In genomic region chr16:12903325-12904040, GRCh38 we compare ENCODE assay signal across 16 cellular contexts. TPM values are rescaled to one million over a fixed set of nuclear protein-coding genes. Genes with fewer than 3 reads are reported as not detected.
DNase-seq lines count a peak whose midpoint lies in the region; ATAC-seq and TF ChIP-seq lines count a peak whose summit lies in the region.
"Had no signal": no experiment of that assay in that cellular context is flagged by ENCODE, and none has a peak within 500 bp of the region (broad histone marks: within the 10 kb centered on the region; RNA-seq: fewer than 3 reads in every experiment).

No MANE protein-coding gene starts in this region.

- H3K36me3 ChIP-seq in ES-I3 (ENCODE audit: insufficient read depth, low read length), result peaks cover 6% of the 10 kb centered on the region
- H3K36me3 ChIP-seq in OCI-LY7 (ENCODE audit: insufficient read depth, low read length), result no peaks in the 10 kb centered on the region
- no peaks in the 10 kb centered on the region for H3K36me3 ChIP-seq in esophagus squamous epithelium
- H3K36me3 ChIP-seq in neural progenitor cell, result no peaks in the 10 kb centered on the region
- H3K36me3 ChIP-seq in BE2C, result no peaks in the 10 kb centered on the region
- H3K36me3 ChIP-seq: neutrophil had no signal

- H3K27me3 ChIP-seq in esophagus squamous epithelium, result peaks cover 4 to 100% (median 23%) of the 10 kb centered on the region in 4 donors
- peaks cover 46% of the 10 kb centered on the region for H3K27me3 ChIP-seq in neural progenitor cell
- peaks cover 53% of the 10 kb centered on the region for H3K27me3 ChIP-seq in BE2C

- no peak for DNase-seq in OCI-LY7 (ENCODE audit: low spot score)
- no peak for DNase-seq in esophagus squamous epithelium (lab: John Stamatoyannopoulos, UW)
- peak; percentile 79 for DNase-seq in neural progenitor cell (ENCODE audit: low spot score)
- DNase-seq in BE2C, result no peak
- no peak for DNase-seq in NOMO-1 treated with dmso at 0.1 percent for 144 hours (lab: John Stamatoyannopoulos, UW; ENCODE audit: unreplicated experiment)
- DNase-seq in activated gamma-delta T cell (lab: John Stamatoyannopoulos, UW), result no peak
- DNase-seq in effector memory CD8-positive, alpha-beta T cell, result no peak
- DNase-seq: activated CD8-positive, alpha-beta memory T cell treated with anti-CD3 and anti-CD28 coated beads, Interleukin-2, amount 10 ng/mL, durations not matched to agents 7 days and 5 days; amniotic stem cell; IMR-90; NCI-H1930; stimulated activated CD4-positive, alpha-beta T cell treated with anti-CD3 and anti-CD28 coated beads, Interleukin-1b, Interleukin-23, amount 100 ng/mL, for 48 hours; stimulated activated naive CD4-positive, alpha-beta T cell; T-helper 9 cell had no signal

- no TSS peak for BruUV-seq in OCI-LY7 (replicated peaks; lab: Mats Ljungman, UMichigan)

- no peak overlapping the region for H3K4me2 ChIP-seq in OCI-LY7 (ENCODE audit: low read length)
- peak overlapping the region; percentile 99 for H3K4me2 ChIP-seq in neural progenitor cell

- CTCF ChIA-PET in OCI-LY7 (lab: Charles Lee; ENCODE audit: unreplicated experiment), result no interaction called here

- H3K4me1 Mint-ChIP-seq in neural progenitor cell, result peaks cover 29% of the 10 kb centered on the region
- peaks cover 0 to 3% of the 10 kb centered on the region in 2 donors for H3K4me1 Mint-ChIP-seq in effector memory CD8-positive, alpha-beta T cell (ENCODE audit: low read depth in 2 of 2)

- peaks cover 13% of the 10 kb centered on the region for H3F3A ChIP-seq in neural progenitor cell (ENCODE audit: low read depth)

- H2AFZ ChIP-seq in OCI-LY7 (ENCODE audit: low read length), result peak overlapping the region; percentile 57; the same call in 1 of the 2 replicates
- H2AFZ ChIP-seq in neural progenitor cell (replicated peaks), result peak overlapping the region; percentile 97

- peaks cover 16% of the 10 kb centered on the region for H3K27me3 Mint-ChIP-seq in neural progenitor cell (ENCODE audit: insufficient read depth, low read depth)
- H3K27me3 Mint-ChIP-seq in effector memory CD8-positive, alpha-beta T cell, result peaks cover 49 to 84% of the 10 kb centered on the region in 2 donors

- no peaks in the 10 kb centered on the region for H3K9me2 ChIP-seq in OCI-LY7 (ENCODE audit: insufficient read depth, low read length)

- POLR2A ChIA-PET in OCI-LY7 (lab: Charles Lee), result interaction anchor here (0.7 to 0.8 kb wide), 2 partner anchors 100 to 795 kb away, joined by 3 to 4 read pairs; partner anchors contain the start of gene CPPED1

- no peaks in the 10 kb centered on the region for H3K9me3 Mint-ChIP-seq in neural progenitor cell
- H3K9me3 Mint-ChIP-seq in effector memory CD8-positive, alpha-beta T cell, result no peaks in the 10 kb centered on the region

- intact Hi-C loops in OCI-LY7 (cut with micrococcal nuclease; ENCODE audit: unreplicated experiment) (no loop called here), esophagus squamous epithelium (cut with DNase I) (no loop called here)

- H3K9me3 ChIP-seq in ES-I3 (ENCODE audit: control insufficient read depth, insufficient read depth, low read length) (no peaks in the 10 kb centered on the region), OCI-LY7 (ENCODE audit: low read length) (no peaks in the 10 kb centered on the region), esophagus squamous epithelium (no peaks in the 10 kb centered on the region), neural progenitor cell (ENCODE audit: low read depth) (no peaks in the 10 kb centered on the region), BE2C (no peaks in the 10 kb centered on the region)
- H3K9me3 ChIP-seq: neutrophil had no signal

- no peak overlapping the region for H3K4me3 ChIP-seq in OCI-LY7 (ENCODE audit: low read depth, low read length, poor library complexity, severe bottlenecking)
- peak overlapping the region in 3 of 4 donors; percentile 5 to 35 (median 30) for H3K4me3 ChIP-seq in esophagus squamous epithelium
- peak overlapping the region; percentile 87 for H3K4me3 ChIP-seq in neural progenitor cell
- H3K4me3 ChIP-seq in BE2C (ENCODE audit: low read depth, low read length), result no peak overlapping the region

- H3K36me3 Mint-ChIP-seq in neural progenitor cell, result peaks cover 9% of the 10 kb centered on the region
- H3K36me3 Mint-ChIP-seq in effector memory CD8-positive, alpha-beta T cell (ENCODE audit: insufficient read depth), result no peaks in the 10 kb centered on the region
- H3K36me3 Mint-ChIP-seq: activated CD8-positive, alpha-beta memory T cell treated with anti-CD3 and anti-CD28 coated beads, Interleukin-2, amount 10 ng/mL, durations not matched to agents 7 days and 5 days had no signal

- H4K20me1 ChIP-seq in OCI-LY7 (ENCODE audit: insufficient read depth, low read length) (no peaks in the 10 kb centered on the region), neural progenitor cell (ENCODE audit: low read depth) (peaks cover 11% of the 10 kb centered on the region)

- WGBS in esophagus squamous epithelium, 2 donors, result 7 to 9% methylated on average over 24 to 36 of the region's 36 CpGs

- TF ChIP-seq POLR2A in esophagus squamous epithelium (IDR thresholded peaks at IDR 0.05), result no peak

- ATAC-seq in effector memory CD8-positive, alpha-beta T cell (replicated peaks), result no peak
- ATAC-seq: activated CD8-positive, alpha-beta memory T cell treated with anti-CD3 and anti-CD28 coated beads, Interleukin-2, amount 10 ng/mL, durations not matched to agents 7 days and 5 days had no signal

- H3K4me1 ChIP-seq in ES-I3 (ENCODE audit: insufficient read depth, low read length) (peaks cover 28% of the 10 kb centered on the region), OCI-LY7 (ENCODE audit: insufficient read depth, low read length, poor library complexity, severe bottlenecking) (no peaks in the 10 kb centered on the region), esophagus squamous epithelium (peaks cover 5 to 34% (median 21%) of the 10 kb centered on the region in 3 donors), neural progenitor cell (peaks cover 14% of the 10 kb centered on the region), BE2C (no peaks in the 10 kb centered on the region)

- H3K79me2 ChIP-seq in OCI-LY7 (ENCODE audit: insufficient read depth, low read depth, low read length), result no peaks in the 10 kb centered on the region
- H3K79me2 ChIP-seq in neural progenitor cell (ENCODE audit: low read depth), result peaks cover 21% of the 10 kb centered on the region

- no peak overlapping the region for H3K27ac Mint-ChIP-seq in neural progenitor cell
- no peak overlapping the region for H3K27ac Mint-ChIP-seq in effector memory CD8-positive, alpha-beta T cell
- H3K27ac Mint-ChIP-seq: activated CD8-positive, alpha-beta memory T cell treated with anti-CD3 and anti-CD28 coated beads, Interleukin-2, amount 10 ng/mL, durations not matched to agents 7 days and 5 days had no signal

- no peak overlapping the region for H3K27ac ChIP-seq in OCI-LY7 (ENCODE audit: low read depth, low read length, poor library complexity, severe bottlenecking)
- no peak overlapping the region for H3K27ac ChIP-seq in esophagus squamous epithelium
- no peak overlapping the region for H3K27ac ChIP-seq in neural progenitor cell
- H3K27ac ChIP-seq: neutrophil had no signal

- TF ChIP-seq CTCF in OCI-LY7 (conservative IDR thresholded peaks at IDR 0.05; ENCODE audit: low read length) (no peak), esophagus squamous epithelium (IDR thresholded peaks at IDR 0.05) (no peak), neural progenitor cell (IDR thresholded peaks at IDR 0.05) (peak; percentile 13), BE2C (IDR thresholded peaks at IDR 0.05; ENCODE audit: low read depth, low read length) (no peak)

- H3K9ac ChIP-seq in ES-I3 (ENCODE audit: low read depth, low read length) (peak overlapping the region; percentile 96), neural progenitor cell (no peak overlapping the region)

- peak overlapping the region; percentile 95 for H3K4me3 Mint-ChIP-seq in neural progenitor cell
- no peak overlapping the region for H3K4me3 Mint-ChIP-seq in effector memory CD8-positive, alpha-beta T cell
- H3K4me3 Mint-ChIP-seq: activated CD8-positive, alpha-beta memory T cell treated with anti-CD3 and anti-CD28 coated beads, Interleukin-2, amount 10 ng/mL, durations not matched to agents 7 days and 5 days had no signal

RNA-seq across cellular contexts. Expression of gene SHISA9, which starts 2.1 kb away (rescaled TPM):
- not detected in 2 replicates for total RNA-seq in OCI-LY7 (2014; rRNA removed; shearing (Covaris generic))
- total RNA-seq in OCI-LY7 (2022), result not detected in 2 replicates
- under 1 TPM in 1 of 4 donors, not detected in 3; 0.19 TPM for total RNA-seq in esophagus squamous epithelium
- total RNA-seq in neural progenitor cell (ENCODE audit: low replicate concordance), result 2.5 and 3.0 TPM in 2 replicates
- not detected for polyA plus RNA-seq in BE2C (2012; ENCODE audit: insufficient read depth, insufficient read length, low read depth)
- polyA plus RNA-seq: IMR-90 had no signal

Comparison
In these comparisons a context has a peak if more than half of its experiments do, and no peak if none do; other contexts are left out.
1. H3K4me3 ChIP-seq: peak in esophagus squamous epithelium (3 of 4) and neural progenitor cell (single experiment); none in OCI-LY7 (single experiment) and BE2C (single experiment).